Comparison of ENCODE assay signal across 24 cellular contexts in genomic region chr9:81635526-81636279, GRCh38. TPM values are rescaled to one million over a fixed set of nuclear protein-coding genes. Genes with fewer than 3 reads are reported as not detected.
DNase-seq lines count a peak whose midpoint lies in the region; ATAC-seq, FAIRE-seq and TF ChIP-seq lines count a peak whose summit lies in the region.
"Had no signal": no experiment of that assay in that cellular context is flagged by ENCODE, and none has a peak within 500 bp of the region (broad histone marks: within the 10 kb centered on the region; RNA-seq: fewer than 3 reads in every experiment).

No MANE protein-coding gene starts in this region.

- no peak for TF ChIP-seq CTCF in HepG2 (CRISPR knock-in tag; IDR thresholded peaks at IDR 0.05)
- TF ChIP-seq CTCF in right lobe of liver (IDR thresholded peaks at IDR 0.05) = no peak

- H3K4me1 ChIP-seq in HepG2 (ENCODE audit: insufficient read depth, low read length) (peaks cover 70% of the 10 kb centered on the region), right lobe of liver (peaks cover 0 to 25% (median 7%) of the 10 kb centered on the region in 4 donors), aorta (ENCODE audit: control insufficient read depth in 1 of 2, insufficient read depth in 2 of 2, low read length in 2 of 2) (peaks cover 0 to 3% of the 10 kb centered on the region in 2 donors)
- H3K4me1 ChIP-seq: breast epithelium, lower lobe of right lung had no signal

- H3K4me2 ChIP-seq in HepG2 (ENCODE audit: low read depth, low read length) = peak overlapping the region; percentile 65

- H2AFZ ChIP-seq in HepG2 (ENCODE audit: low read length) = no peak overlapping the region

- whole genome bisulfite sequencing in HepG2 (ENCODE audit: low lambda C conversion rate) = 79% methylated on average over 1 of the region's 1 CpG
- WGBS in right lobe of liver (ENCODE audit: insufficient coverage, low coverage, low lambda C conversion rate, missing lambda C conversion rate) = 86% methylated on average over 1 of the region's 1 CpG
- 74 to 91% methylated on average over 1 of the region's 1 CpG for WGBS in aorta, 2 donors

- CTCF ChIA-PET in HepG2 (lab: Yijun Ruan, JAX; ENCODE audit: low intra/inter-chr PET ratio, low total read pairs) = no interaction called here

- peaks cover 9 to 39% of the 10 kb centered on the region in 2 experiments for H3K36me3 ChIP-seq in HepG2 (replicated peaks in 1 of 2; ENCODE audit: control insufficient read depth in 1 of 2, insufficient read depth in 2 of 2, low read length in 2 of 2)
- H3K36me3 ChIP-seq in right lobe of liver = peaks cover 0 to 18% (median 5%) of the 10 kb centered on the region in 4 donors
- H3K36me3 ChIP-seq in aorta (ENCODE audit: control insufficient read depth in 1 of 2, insufficient read depth in 2 of 2, low read length in 1 of 2) = no peaks in the 10 kb centered on the region
- H3K36me3 ChIP-seq: breast epithelium had no signal

- H3K27me3 ChIP-seq in HepG2 (ENCODE audit: control insufficient read depth in 1 of 2, insufficient read depth in 2 of 2, low read length in 2 of 2) (no peaks in the 10 kb centered on the region), right lobe of liver (no peaks in the 10 kb centered on the region), aorta (ENCODE audit: control insufficient read depth in 1 of 2, insufficient read depth in 2 of 2, low read length in 1 of 2) (no peaks in the 10 kb centered on the region)
- H3K27me3 ChIP-seq: breast epithelium, tibial nerve had no signal

- FAIRE-seq in HepG2 (lab: Jason Lieb, UNC) = no peak

- H3K4me3 ChIP-seq in HepG2 (replicated peaks in 1 of 3; ENCODE audit: insufficient read depth in 1 of 3, low read depth in 2 of 3, low read length in 3 of 3) (peak overlapping the region in 2 of 3 experiments; percentile 10 to 19; a peak in 1 of 6 replicates), right lobe of liver (no peak overlapping the region), aorta (ENCODE audit: low read length in 2 of 2) (no peak overlapping the region)
- H3K4me3 ChIP-seq: breast epithelium, lower lobe of right lung, tibial nerve had no signal

- TF ChIP-seq EP300 in HepG2 (IDR thresholded peaks at IDR 0.05; ENCODE audit: low read depth in 2 of 2, low read length in 2 of 2) (no peak), HepG2 (CRISPR knock-in tag; IDR thresholded peaks at IDR 0.05; ENCODE audit: borderline replicate concordance) (no peak)

- TF ChIP-seq POLR2A in HepG2 (IDR thresholded peaks at IDR 0.05; ENCODE audit: insufficient read depth in 1 of 2, low read depth in 2 of 2, low read length in 2 of 2) (no peak), right lobe of liver (IDR thresholded peaks at IDR 0.05) (no peak)

- no peak for TF ChIP-seq RAD21 in HepG2 (CRISPR knock-in tag; IDR thresholded peaks at IDR 0.05)

- no peak overlapping the region for H3K9ac ChIP-seq in HepG2 (ENCODE audit: insufficient read depth, low read depth, low read length)

- in situ Hi-C loops in HepG2 (cut with HindIII; ENCODE audit: extremely low pct_ligation_motif_present, low pct_unique_long_range_greater_than_20kb) = no loop called here

- H3K9me3 ChIP-seq in HepG2 (ENCODE audit: low read length) (no peaks in the 10 kb centered on the region), right lobe of liver (no peaks in the 10 kb centered on the region), aorta (ENCODE audit: control insufficient read depth, low read length) (no peaks in the 10 kb centered on the region)
- H3K9me3 ChIP-seq: breast epithelium, lower lobe of right lung, tibial nerve had no signal

- DNase-seq in HepG2 (ENCODE audit: low spot score) (no peak), right lobe of liver (no peak), amniotic stem cell (lab: John Stamatoyannopoulos, UW) (peak; percentile 35), hepatic stellate cell (ENCODE audit: low spot score) (peak; percentile 21), MV-4-11 (lab: John Stamatoyannopoulos, UW) (no peak), aorta (no peak)
- DNase-seq: activated naive CD8-positive, alpha-beta T cell treated with anti-CD3 and anti-CD28 coated beads, Interleukin-2, amount 10 ng/mL, durations not matched to agents 7 days and 5 days; dermis blood vessel endothelial cell; GOT3; head of caudate nucleus; immature natural killer cell; lower lobe of right lung; NCI-H1417 treated with DMSO at 0.1 percent for 48 hours; RPMI8226; stimulated activated CD4-positive, alpha-beta T cell treated with anti-CD3 and anti-CD28 coated beads, Interleukin-1b, Interleukin-23, amount 100 ng/mL, for 48 hours; stimulated activated naive CD8-positive, alpha-beta T cell treated with anti-CD3 and anti-CD28 coated beads, Interleukin-15, Interleukin-2, amounts not matched to agents 100 U/mL and 50 U/mL, for 24 hours; SW 1271 had no signal

- peaks cover 35% of the 10 kb centered on the region for H4K20me1 ChIP-seq in HepG2 (ENCODE audit: insufficient read depth, low read length)

- no TSS peak for BruUV-seq in HepG2 (replicated peaks; lab: Mats Ljungman, UMichigan)

- H3K79me2 ChIP-seq in HepG2 (ENCODE audit: insufficient read depth, low read length) = peaks cover 28% of the 10 kb centered on the region

- H3K27ac ChIP-seq in HepG2 (ENCODE audit: extremely low read length, insufficient read depth, low read length) (peak overlapping the region; percentile 70), right lobe of liver (no peak overlapping the region), aorta (ENCODE audit: low read depth in 1 of 2, low read length in 2 of 2) (no peak overlapping the region)
- H3K27ac ChIP-seq: 22Rv1, breast epithelium, epithelial cell of prostate, lower lobe of right lung had no signal

- POLR2A ChIA-PET in HepG2 (lab: Yijun Ruan, JAX) = interaction anchor here (2.3 kb wide), 1 partner anchor 47 kb away, joined by 14 read pairs; no protein-coding TSS in a partner anchor

- ATAC-seq in HepG2 (no peak), right lobe of liver (no peak), HG03520 (IDR thresholded peaks at IDR 0.05; ENCODE audit: unreplicated experiment) (no peak), aorta (ENCODE audit: low FRiP score) (no peak), GM18498 (IDR thresholded peaks at IDR 0.05; ENCODE audit: unreplicated experiment) (no peak)
- ATAC-seq: activated T-helper 17 cell treated with anti-CD3 and anti-CD28 coated beads, Interleukin-2, amount 50 U/mL, for 72 hours; lower lobe of right lung; stimulated activated naive CD8-positive, alpha-beta T cell treated with anti-CD3 and anti-CD28 coated beads, Interleukin-15, Interleukin-2, amounts not matched to agents 100 U/mL and 50 U/mL, for 24 hours had no signal

- intact Hi-C loops in HepG2 (cut with micrococcal nuclease; ENCODE audit: unreplicated experiment) = loop anchor here (1.0 to 2.0 kb wide), 2 partner anchors 21 to 51 kb away; no protein-coding TSS in a partner anchor
- intact Hi-C loops in right lobe of liver (cut with DNase I) = no loop called here
- intact Hi-C loops in aorta (cut with DNase I) = no loop called here

TF ChIP-seq in HepG2, 621 proteins besides CTCF, POLR2A, EP300 and RAD21:
- 0 out of 2 replicates have a peak, but pooled peaks have one; percentile 6 for TF ChIP-seq NCOR1 (IDR thresholded peaks at IDR 0.05; ENCODE audit: borderline replicate concordance, low read length)
- no peak for TF ChIP-seq NFE2 (CRISPR knock-in tag; IDR thresholded peaks at IDR 0.05)
- TF ChIP-seq ZNF414 (CRISPR knock-in tag; IDR thresholded peaks at IDR 0.05) = no peak
- peak; percentile 17 for TF ChIP-seq RBM22 (optimal IDR thresholded peaks at IDR 0.05; ENCODE audit: low read length)

RNA-seq across cellular contexts. Expression of gene TLE1, which starts 53.6 kb away (rescaled TPM):
- total RNA-seq in HepG2 (2016; rRNA removed; fragmentation: Illumina TruSeq; extraction: Trizol) (30.7 and 35.9 TPM in 2 replicates), right lobe of liver (10 to 100 TPM; 31.9 to 62.9 (median 58.0) TPM), aorta (10 to 100 TPM; 31.0 to 32.7 TPM)
- total RNA-seq in HepG2 (2016; cell fraction: cytosol; rRNA removed; fragmentation: Illumina TruSeq; extraction: Trizol; ENCODE audit: low read depth) = 10.5 and 15.5 TPM in 2 replicates
- 28.4 and 35.8 TPM in 2 replicates for total RNA-seq in HepG2 (2016; cell fraction: insoluble cytoplasmic fraction; rRNA removed; fragmentation: Illumina TruSeq; extraction: Trizol)
- total RNA-seq in HepG2 (2016; cell fraction: membrane; rRNA removed; fragmentation: Illumina TruSeq; extraction: Trizol) = 21.3 and 25.1 TPM in 2 replicates
- 32.7 and 35.7 TPM in 2 replicates for total RNA-seq in HepG2 (2016; cell fraction: nucleus; rRNA removed; fragmentation: Illumina TruSeq; extraction: Trizol)
- polyA plus RNA-seq in HepG2 (2011; rRNA removed) (109 and 121 TPM in 2 replicates), aorta (10 to 100 TPM; 20.9 to 39.9 TPM)
- 81.0 and 82.2 TPM in 2 replicates for polyA plus RNA-seq in HepG2 (2011; cell fraction: cytosol; rRNA removed)
- 88.7 and 102 TPM in 2 replicates for polyA plus RNA-seq in HepG2 (2011; cell fraction: nucleus; rRNA removed)
- polyA plus RNA-seq in HepG2 (2012) = 76.2 and 83.2 TPM in 2 replicates
- 5.7 and 6.0 TPM in 2 replicates for polyA plus RNA-seq in HepG2 (2016; cell fraction: cytosol; fragmentation: Illumina TruSeq; extraction: Trizol; ENCODE audit: low read depth)
- polyA plus RNA-seq in HepG2 (2016; cell fraction: insoluble cytoplasmic fraction; fragmentation: Illumina TruSeq; extraction: Trizol; ENCODE audit: low read depth) = 37.9 and 46.7 TPM in 2 replicates
- polyA plus RNA-seq in HepG2 (2016; cell fraction: membrane; fragmentation: Illumina TruSeq; extraction: Trizol; ENCODE audit: low read depth) = 16.5 and 18.0 TPM in 2 replicates
- 51.4 and 59.9 TPM in 2 replicates for polyA plus RNA-seq in HepG2 (2016; cell fraction: nucleus; fragmentation: Illumina TruSeq; extraction: Trizol; ENCODE audit: insufficient read depth, low read depth)
- 0.94 and 127 TPM in 2 replicates for polyA minus RNA-seq in HepG2 (2011; rRNA and poly(A)+ RNA removed; ENCODE audit: low replicate concordance)
- polyA minus RNA-seq in HepG2 (2011; cell fraction: cytosol; rRNA and poly(A)+ RNA removed) = 63.4 and 65.8 TPM in 2 replicates
- 111 and 120 TPM in 2 replicates for polyA minus RNA-seq in HepG2 (2011; cell fraction: nucleus; rRNA and poly(A)+ RNA removed)

Comparison
In these comparisons a context has a peak if more than half of its experiments do, and no peak if none do; other contexts are left out.
1. H3K4me3 ChIP-seq: peak in HepG2 (2 of 3); none in right lobe of liver (0 of 3) and aorta (0 of 2).
2. DNase-seq: peak in amniotic stem cell (single experiment) and hepatic stellate cell (single experiment); none in HepG2 (single experiment), right lobe of liver (0 of 3), MV-4-11 (single experiment) and aorta (0 of 2).